ENCODE assay signal across 39 cellular contexts in genomic region chr1:39533442-39533841, GRCh38. TPM values are rescaled to one million over a fixed set of nuclear protein-coding genes. Genes with fewer than 3 reads are reported as not detected.
DNase-seq lines count a peak whose midpoint lies in the region; ATAC-seq, FAIRE-seq and TF ChIP-seq lines count a peak whose summit lies in the region.
"Had no signal": no experiment of that assay in that cellular context is flagged by ENCODE, and none has a peak within 500 bp of the region (broad histone marks: within the 10 kb centered on the region; RNA-seq: fewer than 3 reads in every experiment).

No MANE protein-coding gene starts in this region.

- DNase-seq in activated naive CD8-positive, alpha-beta T cell treated with anti-CD3 and anti-CD28 coated beads, Interleukin-2, amount 10 ng/mL, durations not matched to agents 7 days and 5 days = peak; percentile 2
- no peak for DNase-seq in activated naive CD8-positive, alpha-beta T cell treated with anti-CD3 and anti-CD28 coated beads for 36 hours
- DNase-seq in K562 (ENCODE audit: extremely low read depth in 1 of 4, low spot score in 3 of 4) (no peak), thyroid gland (no peak), ureter (ENCODE audit: low spot score) (no peak), prostate gland (ENCODE audit: low spot score) (no peak), EL (no peak)
- DNase-seq: 8988T; ACHN; AML-193; BE2C; C1 segment of cervical spinal cord; Caco-2; Calu3; CD4-positive, alpha-beta memory T cell; CD4-positive, alpha-beta T cell; CD4-positive, CD25-positive, alpha-beta regulatory T cell; CD8-positive, alpha-beta memory T cell; CD8-positive, alpha-beta T cell; COR-L47; DMS 273 treated with DMSO at 0.1 percent for 48 hours; DMS153; DMS53; DMS79; DMS79 treated with DMSO at 0.1 percent for 48 hours; DND-41 had no signal

- no peaks in the 10 kb centered on the region for H4K20me1 ChIP-seq in K562 (replicated peaks; ENCODE audit: control insufficient read depth, insufficient read depth, low read length)
- H4K20me1 ChIP-seq: BLaER1 had no signal

- no peaks in the 10 kb centered on the region for H3K79me2 ChIP-seq in K562 (ENCODE audit: control insufficient read depth, insufficient read depth, low read length)

- no peak overlapping the region for H3K9ac ChIP-seq in K562 (ENCODE audit: insufficient read depth in 1 of 2, low read depth in 2 of 2, low read length in 2 of 2)
- H3K9ac ChIP-seq: BLaER1; BLaER1 treated with 17β-estradiol and CSF1 and Interleukin-3, amounts not matched to agents 10 nM and 100 nM had no signal

- 21% methylated on average over 1 of the region's 1 CpG for WGBS in K562 (ENCODE audit: insufficient coverage, low coverage, missing lambda C conversion rate)
- WGBS in thyroid gland, 2 donors = 100% methylated on average over 1 of the region's 1 CpG
- WGBS in prostate gland = 96% methylated on average over 1 of the region's 1 CpG

- H3K27me3 ChIP-seq in K562 (ENCODE audit: control insufficient read depth in 2 of 2, insufficient read depth in 2 of 2, low read length in 2 of 2) (no peaks in the 10 kb centered on the region), thyroid gland (no peaks in the 10 kb centered on the region), prostate gland (replicated peaks; ENCODE audit: insufficient read depth) (no peaks in the 10 kb centered on the region)
- H3K27me3 ChIP-seq: BE2C; BLaER1; BLaER1 treated with 17β-estradiol and CSF1 and Interleukin-3, amounts not matched to agents 10 nM and 100 nM had no signal

- no TSS peak for BruUV-seq in K562 (replicated peaks; lab: Mats Ljungman, UMichigan)

- CTCF ChIA-PET in HEK293 (lab: Yijun Ruan, JAX) (interaction anchor here (0.6 to 1.0 kb wide), 3 partner anchors 341 to 448 kb away, joined by 3 to 5 read pairs (median 4); no protein-coding TSS in a partner anchor), K562 (lab: Yijun Ruan, JAX; ENCODE audit: low intra/inter-chr PET ratio) (no interaction called here)

- H3K27ac Mint-ChIP-seq in activated naive CD8-positive, alpha-beta T cell treated with anti-CD3 and anti-CD28 coated beads, Interleukin-2, amount 10 ng/mL, durations not matched to agents 7 days and 5 days = no peak overlapping the region
- H3K27ac Mint-ChIP-seq in activated naive CD8-positive, alpha-beta T cell treated with anti-CD3 and anti-CD28 coated beads for 36 hours = no peak overlapping the region
- H3K27ac Mint-ChIP-seq: B cell; CD14-positive monocyte; CD4-positive, alpha-beta memory T cell; CD4-positive, alpha-beta T cell; CD4-positive, CD25-positive, alpha-beta regulatory T cell; CD8-positive, alpha-beta T cell had no signal

- no peak for TF ChIP-seq EP300 in K562 (IDR thresholded peaks at IDR 0.05; ENCODE audit: low read length)

- H3K9me3 ChIP-seq in HEK293 (ENCODE audit: control insufficient read depth, insufficient read depth, low read depth, low read length) (no peaks in the 10 kb centered on the region), K562 (replicated peaks; ENCODE audit: control insufficient read depth, insufficient read depth, low read depth, low read length) (no peaks in the 10 kb centered on the region), thyroid gland (no peaks in the 10 kb centered on the region), prostate gland (no peaks in the 10 kb centered on the region)
- H3K9me3 ChIP-seq: A549, BE2C, BLaER1, Caco-2 had no signal

- H3K27ac ChIP-seq in HEK293 (ENCODE audit: extremely low read depth, low read depth, low read length) (no peak overlapping the region), K562 (ENCODE audit: extremely low read depth, low read depth, low read length) (no peak overlapping the region), thyroid gland (peak overlapping the region in 2 of 3 donors; percentile 27 to 54), prostate gland (no peak overlapping the region)
- H3K27ac ChIP-seq: 22Rv1; A549; BLaER1; BLaER1 treated with 17β-estradiol and CSF1 and Interleukin-3, amounts not matched to agents 10 nM and 100 nM; C4-2B had no signal

- no peak overlapping the region for H3K4me3 Mint-ChIP-seq in activated naive CD8-positive, alpha-beta T cell treated with anti-CD3 and anti-CD28 coated beads, Interleukin-2, amount 10 ng/mL, durations not matched to agents 7 days and 5 days
- H3K4me3 Mint-ChIP-seq in activated naive CD8-positive, alpha-beta T cell treated with anti-CD3 and anti-CD28 coated beads for 36 hours = no peak overlapping the region
- H3K4me3 Mint-ChIP-seq: B cell; CD14-positive monocyte; CD4-positive, alpha-beta memory T cell; CD4-positive, alpha-beta T cell; CD4-positive, CD25-positive, alpha-beta regulatory T cell; CD8-positive, alpha-beta memory T cell; CD8-positive, alpha-beta T cell had no signal

- TF ChIP-seq RAD21 in K562 (CRISPR knock-in tag; conservative IDR thresholded peaks at IDR 0.05 in 1 of 2, IDR thresholded peaks at IDR 0.05 in 1 of 2) = no peak

- peaks cover 4% of the 10 kb centered on the region for H3K9me1 ChIP-seq in K562 (ENCODE audit: control insufficient read depth, insufficient read depth, low read length)

- TF ChIP-seq POLR2A in K562 (conservative IDR thresholded peaks at IDR 0.05) (no peak), thyroid gland (IDR thresholded peaks at IDR 0.05) (no peak), prostate gland (IDR thresholded peaks at IDR 0.05) (no peak)

- peaks cover 3% of the 10 kb centered on the region for H3K36me3 Mint-ChIP-seq in activated naive CD8-positive, alpha-beta T cell treated with anti-CD3 and anti-CD28 coated beads, Interleukin-2, amount 10 ng/mL, durations not matched to agents 7 days and 5 days
- peaks cover 16% of the 10 kb centered on the region for H3K36me3 Mint-ChIP-seq in activated naive CD8-positive, alpha-beta T cell treated with anti-CD3 and anti-CD28 coated beads for 36 hours

- TF ChIP-seq CTCF in HEK293 (tag by site-specific recombination; IDR thresholded peaks at IDR 0.05) = no peak
- TF ChIP-seq CTCF in K562 (IDR thresholded peaks at IDR 0.05 in 2 of 3, conservative IDR thresholded peaks at IDR 0.05 in 1 of 3; ENCODE audit: insufficient read depth in 2 of 3, low read depth in 1 of 3, low read length in 3 of 3) = no peak
- TF ChIP-seq CTCF in thyroid gland (IDR thresholded peaks at IDR 0.05) = no peak
- no peak for TF ChIP-seq CTCF in prostate gland (IDR thresholded peaks at IDR 0.05)

- no peak overlapping the region for H3K4me2 ChIP-seq in K562 (ENCODE audit: insufficient read depth, low read length)
- H3K4me2 ChIP-seq: A549; BLaER1; BLaER1 treated with 17β-estradiol and CSF1 and Interleukin-3, amounts not matched to agents 10 nM and 100 nM had no signal

- intact Hi-C loops in K562 (cut with micrococcal nuclease) (no loop called here), thyroid gland (cut with DNase I) (loop anchor here (10.0 kb wide), 1 partner anchor 79 kb away; no protein-coding TSS in a partner anchor), prostate gland (cut with DNase I) (loop anchor here (10.0 kb wide), 2 partner anchors 269 to 669 kb away; no protein-coding TSS in a partner anchor)

- no peak overlapping the region for H2AFZ ChIP-seq in K562 (ENCODE audit: low read depth, low read length)

- no peak for ATAC-seq in activated naive CD8-positive, alpha-beta T cell treated with anti-CD3 and anti-CD28 coated beads, Interleukin-2, amount 10 ng/mL, durations not matched to agents 7 days and 5 days (ENCODE audit: low read depth)
- no peak for ATAC-seq in K562
- ATAC-seq: A549; CD8-positive, alpha-beta T cell had no signal

- H3K4me1 ChIP-seq in HEK293 (ENCODE audit: control insufficient read depth, insufficient read depth, low read length) (no peaks in the 10 kb centered on the region), K562 (replicated peaks in 1 of 2; ENCODE audit: control insufficient read depth in 2 of 2, insufficient read depth in 2 of 2, low read length in 2 of 2) (no peaks in the 10 kb centered on the region), thyroid gland (peaks cover 0 to 7% of the 10 kb centered on the region in 2 donors), prostate gland (replicated peaks) (no peaks in the 10 kb centered on the region)
- H3K4me1 ChIP-seq: A549, BE2C, Caco-2 had no signal

- H3K4me1 Mint-ChIP-seq in activated naive CD8-positive, alpha-beta T cell treated with anti-CD3 and anti-CD28 coated beads, Interleukin-2, amount 10 ng/mL, durations not matched to agents 7 days and 5 days = no peaks in the 10 kb centered on the region
- no peaks in the 10 kb centered on the region for H3K4me1 Mint-ChIP-seq in activated naive CD8-positive, alpha-beta T cell treated with anti-CD3 and anti-CD28 coated beads for 36 hours
- H3K4me1 Mint-ChIP-seq: B cell; CD4-positive, alpha-beta memory T cell had no signal

- H3K36me3 ChIP-seq in HEK293 (ENCODE audit: control insufficient read depth in 2 of 2, insufficient read depth in 1 of 2, low read length in 2 of 2) (peaks cover 11 to 38% of the 10 kb centered on the region in 2 experiments; a peak in 2 of 3 replicates), K562 (ENCODE audit: control insufficient read depth, insufficient read depth, low read length) (no peaks in the 10 kb centered on the region), thyroid gland (peaks cover 4 to 6% of the 10 kb centered on the region in 2 donors), prostate gland (no peaks in the 10 kb centered on the region)
- H3K36me3 ChIP-seq: BE2C had no signal

- POLR2A ChIA-PET in activated naive CD8-positive, alpha-beta T cell treated with anti-CD3 and anti-CD28 coated beads, Interleukin-2, amount 10 ng/mL, durations not matched to agents 7 days and 5 days (lab: Charles Lee) = no interaction called here
- POLR2A ChIA-PET in HEK293 (lab: Yijun Ruan, JAX) = no interaction called here
- POLR2A ChIA-PET in K562 (lab: Yijun Ruan, JAX) = interaction anchor here (0.6 kb wide), 1 partner anchor 636 kb away, joined by 4 read pairs; no protein-coding TSS in a partner anchor

- H3K4me3 ChIP-seq in HEK293 (ENCODE audit: low read depth, low read length) (no peak overlapping the region), K562 (no peak overlapping the region), thyroid gland (replicated peaks in 1 of 3) (no peak overlapping the region), prostate gland (no peak overlapping the region)
- H3K4me3 ChIP-seq: A549; BLaER1; BLaER1 treated with 17β-estradiol and CSF1 and Interleukin-3, amounts not matched to agents 10 nM and 100 nM had no signal

- no peaks in the 10 kb centered on the region for H3K9me3 Mint-ChIP-seq in activated naive CD8-positive, alpha-beta T cell treated with anti-CD3 and anti-CD28 coated beads, Interleukin-2, amount 10 ng/mL, durations not matched to agents 7 days and 5 days
- no peaks in the 10 kb centered on the region for H3K9me3 Mint-ChIP-seq in activated naive CD8-positive, alpha-beta T cell treated with anti-CD3 and anti-CD28 coated beads for 36 hours
- H3K9me3 Mint-ChIP-seq: CD14-positive monocyte; CD4-positive, alpha-beta memory T cell; CD4-positive, alpha-beta T cell; CD4-positive, CD25-positive, alpha-beta regulatory T cell; CD8-positive, alpha-beta memory T cell; CD8-positive, alpha-beta T cell had no signal

- H3K27me3 Mint-ChIP-seq in activated naive CD8-positive, alpha-beta T cell treated with anti-CD3 and anti-CD28 coated beads, Interleukin-2, amount 10 ng/mL, durations not matched to agents 7 days and 5 days = no peaks in the 10 kb centered on the region
- H3K27me3 Mint-ChIP-seq in activated naive CD8-positive, alpha-beta T cell treated with anti-CD3 and anti-CD28 coated beads for 36 hours = no peaks in the 10 kb centered on the region
- H3K27me3 Mint-ChIP-seq: B cell; CD4-positive, alpha-beta memory T cell; CD4-positive, alpha-beta T cell; CD4-positive, CD25-positive, alpha-beta regulatory T cell had no signal

- in situ Hi-C loops in K562 (cut with MboI) = loop anchor here (10.0 kb wide), 1 partner anchor 269 kb away; no protein-coding TSS in a partner anchor

- FAIRE-seq in K562 (lab: Jason Lieb, UNC) = no peak
- FAIRE-seq: A204.1, A549, D721Med had no signal

RNA-seq across cellular contexts. Expression of gene BMP8A, which starts 42.0 kb away (rescaled TPM):
- under 1 TPM in 1 of 2 experiments, not detected in 1; 0.20 TPM for total RNA-seq in activated naive CD8-positive, alpha-beta T cell treated with anti-CD3 and anti-CD28 coated beads, Interleukin-2, amount 10 ng/mL, durations not matched to agents 7 days and 5 days
- total RNA-seq in activated naive CD8-positive, alpha-beta T cell treated with anti-CD3 and anti-CD28 coated beads for 36 hours = under 1 TPM; 0.14 to 0.16 TPM
- not detected in 2 replicates for total RNA-seq in K562 (2011; cell fraction: chromatin; rRNA removed; ENCODE audit: low replicate concordance)
- not detected in 2 replicates for total RNA-seq in K562 (2011; cell fraction: nucleolus; rRNA removed)
- not detected in 2 replicates for total RNA-seq in K562 (2011; cell fraction: nucleoplasm; rRNA removed)
- total RNA-seq in K562 (2014; rRNA removed) (not detected in 2 replicates), K562 (2014; rRNA removed; fragmentation: Illumina TruSeq; extraction: Trizol) (not detected in 2 replicates), K562 (2015; rRNA removed; fragmentation: Illumina TruSeq; extraction: Trizol) (not detected in 2 replicates), K562 (2021) (0.16 and 0.31 TPM in 2 replicates), thyroid gland (100 to 1,000 TPM in 3 of 4 donors, 10 to 100 TPM in 1; 58.5 to 386 (median 270) TPM), ureter (0.23 TPM), prostate gland (1 to 10 TPM; 5.4 to 9.4 TPM)
- polyA plus RNA-seq in K562 (2011; rRNA removed) (0.04 TPM in 1 of 2 replicates, not detected in the other), K562 (2014; fragmentation: Illumina TruSeq; extraction: Trizol) (not detected in 2 replicates), K562 (2014; fragmentation: Nextera tagmentation; extraction: Ambion mirVana) (not detected), K562 (2014; rRNA removed) (0.05 and 0.11 TPM in 2 replicates)
- 0.07 TPM in 1 of 2 replicates, not detected in the other for polyA plus RNA-seq in K562 (2011; cell fraction: cytosol; rRNA removed)
- polyA plus RNA-seq in K562 (2011; cell fraction: nucleus; rRNA removed) = 0.11 TPM in 1 of 2 replicates, not detected in the other
- polyA plus RNA-seq in K562 (2012) = 0.25 TPM in 1 of 2 replicates, not detected in the other
- polyA minus RNA-seq in K562 (2011; rRNA and poly(A)+ RNA removed) = not detected in 2 replicates
- polyA minus RNA-seq in K562 (2011; cell fraction: cytosol; rRNA and poly(A)+ RNA removed) = not detected in 2 replicates
- 0.27 TPM in 1 of 2 replicates, not detected in the other for polyA minus RNA-seq in K562 (2011; cell fraction: nucleus; rRNA and poly(A)+ RNA removed)
- total RNA-seq: A673; CD4-positive, alpha-beta memory T cell; CD4-positive, alpha-beta T cell; Daoy had no signal
- polyA plus RNA-seq: AG04450; CD14-positive monocyte; CD4-positive, alpha-beta memory T cell; CD4-positive, CD25-positive, alpha-beta regulatory T cell; CD8-positive, alpha-beta memory T cell had no signal

RNA-seq across cellular contexts. Expression of gene PABPC4, which starts 43.1 kb away (rescaled TPM):
- total RNA-seq in activated naive CD8-positive, alpha-beta T cell treated with anti-CD3 and anti-CD28 coated beads, Interleukin-2, amount 10 ng/mL, durations not matched to agents 7 days and 5 days = 100 to 1,000 TPM; 198 TPM
- 100 to 1,000 TPM; 445 to 490 TPM for total RNA-seq in activated naive CD8-positive, alpha-beta T cell treated with anti-CD3 and anti-CD28 coated beads for 36 hours
- total RNA-seq in K562 (2011; cell fraction: chromatin; rRNA removed; ENCODE audit: low replicate concordance) = 568 TPM in 2 replicates
- 333 and 358 TPM in 2 replicates for total RNA-seq in K562 (2011; cell fraction: nucleolus; rRNA removed)
- total RNA-seq in K562 (2011; cell fraction: nucleoplasm; rRNA removed) = 368 and 413 TPM in 2 replicates
- total RNA-seq in K562 (2014; rRNA removed) (207 and 244 TPM in 2 replicates), K562 (2014; rRNA removed; fragmentation: Illumina TruSeq; extraction: Trizol) (212 and 220 TPM in 2 replicates), K562 (2015; rRNA removed; fragmentation: Illumina TruSeq; extraction: Trizol) (169 and 175 TPM in 2 replicates), K562 (2021) (520 and 526 TPM in 2 replicates), thyroid gland (100 to 1,000 TPM in 3 of 4 donors, 10 to 100 TPM in 1; 81.1 to 143 (median 107) TPM), ureter (360 TPM), prostate gland (100 to 1,000 TPM in 1 of 2 donors, 10 to 100 TPM in 1; 71.4 to 345 TPM)
- polyA plus RNA-seq in K562 (2011; rRNA removed) (145 and 147 TPM in 2 replicates), K562 (2014; fragmentation: Illumina TruSeq; extraction: Trizol) (369 and 413 TPM in 2 replicates), K562 (2014; fragmentation: Nextera tagmentation; extraction: Ambion mirVana) (10 to 100 TPM; 77.7 to 88.4 TPM), K562 (2014; rRNA removed) (264 and 303 TPM in 2 replicates)
- polyA plus RNA-seq in K562 (2011; cell fraction: cytosol; rRNA removed) = 136 and 188 TPM in 2 replicates
- 574 and 790 TPM in 2 replicates for polyA plus RNA-seq in K562 (2011; cell fraction: nucleus; rRNA removed)
- polyA plus RNA-seq in K562 (2012) = 240 and 315 TPM in 2 replicates
- polyA minus RNA-seq in K562 (2011; rRNA and poly(A)+ RNA removed) = 134 and 150 TPM in 2 replicates
- 197 and 243 TPM in 2 replicates for polyA minus RNA-seq in K562 (2011; cell fraction: cytosol; rRNA and poly(A)+ RNA removed)
- 113 and 158 TPM in 2 replicates for polyA minus RNA-seq in K562 (2011; cell fraction: nucleus; rRNA and poly(A)+ RNA removed)

Comparison
In these comparisons a context has a peak if more than half of its experiments do, and no peak if none do; other contexts are left out.
1. H3K27ac ChIP-seq: peak in thyroid gland (2 of 3); none in HEK293 (single experiment), K562 (single experiment) and prostate gland (0 of 2).
2. RNA of gene BMP8A, which starts 42.0 kb away (total RNA-seq): 58.5 to 386 TPM in thyroid gland; 5.4 to 9.4 TPM in prostate gland, 0.23 TPM in ureter (single experiment), 0.20 TPM in activated naive CD8-positive, alpha-beta T cell treated with anti-CD3 and anti-CD28 coated beads, Interleukin-2, amount 10 ng/mL, durations not matched to agents 7 days and 5 days, 0.14 to 0.16 TPM in activated naive CD8-positive, alpha-beta T cell treated with anti-CD3 and anti-CD28 coated beads for 36 hours and 0.16 to 0.31 TPM in K562; every median in the first group is over 4 times any median in the second.